ENCODE assay signal across 8 cellular contexts in the genomic region with DNA sequence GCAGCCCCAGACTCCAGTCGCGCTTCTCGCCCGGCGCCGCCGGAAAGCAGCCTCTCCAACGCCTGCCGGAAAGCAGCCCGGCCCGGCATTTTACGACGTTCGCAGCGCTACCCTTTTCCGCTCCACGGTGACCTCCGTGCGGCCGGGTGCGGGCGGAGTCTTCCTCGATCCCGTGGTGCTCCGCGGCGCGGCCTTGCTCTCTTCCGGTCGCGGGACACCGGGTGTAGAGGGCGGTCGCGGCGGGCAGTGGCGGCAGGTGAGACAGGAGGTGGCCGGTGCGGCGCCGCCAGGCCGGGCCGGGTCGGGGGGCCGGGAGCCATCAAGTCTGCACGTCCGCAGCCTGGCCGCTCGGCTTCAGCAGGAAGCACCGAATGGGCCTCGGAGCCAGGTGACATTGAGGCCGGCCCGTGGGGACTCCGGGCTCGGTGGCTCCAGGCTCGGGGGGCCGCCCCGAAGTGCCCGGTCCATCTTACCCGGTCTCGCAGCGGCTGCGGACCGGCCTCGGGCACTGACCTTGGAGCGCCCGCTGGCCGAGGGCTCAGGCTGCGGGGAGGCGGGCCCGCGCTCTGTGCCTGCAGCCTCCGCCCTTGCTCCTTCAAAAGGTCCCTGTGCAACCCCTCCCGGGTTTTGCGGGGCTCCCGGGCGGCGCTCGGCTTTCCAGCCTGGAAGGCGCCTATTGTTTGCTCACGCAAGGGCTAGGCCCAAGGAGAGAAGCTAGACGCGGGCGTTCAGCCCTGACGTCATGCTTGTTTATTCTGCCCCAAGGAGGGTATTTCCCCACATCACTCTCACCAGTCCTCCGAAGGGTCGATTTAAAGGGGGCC. TPM values are rescaled to one million over a fixed set of nuclear protein-coding genes. Genes with fewer than 3 reads are reported as not detected.
DNase-seq lines count a peak whose midpoint lies in the region; ATAC-seq and TF ChIP-seq lines count a peak whose summit lies in the region.

A gene (plus strand): TSS at position 199 of the 824 bp plus-strand sequence. CDS start 1,511 bp downstream, outside the sequence.
A gene (minus strand): TSS at position 48 of the 824 bp plus-strand sequence. CDS start 249 bp downstream, outside the sequence.

- H3K36me3 Mint-ChIP-seq in CD4-positive, alpha-beta T cell (ENCODE audit: low read depth), result peaks cover 86% of the 10 kb centered on the region
- peaks cover 43% of the 10 kb centered on the region for H3K36me3 Mint-ChIP-seq in activated CD4-positive, alpha-beta memory T cell treated with anti-CD3 and anti-CD28 coated beads for 36 hours

- intact Hi-C loops in CD4-positive, alpha-beta T cell (cut with DNase I, micrococcal nuclease), result loop anchor here in 1 of 2 experiments (5.0 to 10.0 kb wide), 4 partner anchors 112 to 1615 kb away; a partner anchor contains a TSS
- intact Hi-C loops in activated CD4-positive, alpha-beta memory T cell treated with anti-CD3 and anti-CD28 coated beads for 36 hours (cut with micrococcal nuclease), result no loop called here
- intact Hi-C loops in dorsolateral prefrontal cortex (cut with DNase I) (loop anchor here in 1 of 2 donors (10.0 kb wide), 1 partner anchor 145 kb away; no protein-coding TSS in a partner anchor), right lobe of liver (cut with DNase I) (no loop called here)

- H3K4me3 ChIP-seq in dorsolateral prefrontal cortex (peak within 1 kb of the TSS; percentile 56 to 100 (median 97)), right lobe of liver (peak within 1 kb of the TSS; percentile 96 to 100 (median 98))

- peak within 1 kb of the TSS; percentile 97 for H3K4me3 Mint-ChIP-seq in CD4-positive, alpha-beta T cell
- peak within 1 kb of the TSS; percentile 86 for H3K4me3 Mint-ChIP-seq in activated CD4-positive, alpha-beta memory T cell treated with anti-CD3 and anti-CD28 coated beads for 36 hours

- peak within 1 kb of the TSS; percentile 99 for H3K27ac Mint-ChIP-seq in CD4-positive, alpha-beta T cell
- H3K27ac Mint-ChIP-seq in activated CD4-positive, alpha-beta memory T cell treated with anti-CD3 and anti-CD28 coated beads for 36 hours, result peak within 1 kb of the TSS; percentile 85

- H3K27me3 Mint-ChIP-seq in CD4-positive, alpha-beta T cell, result no peaks in the 10 kb centered on the region
- H3K27me3 Mint-ChIP-seq in activated CD4-positive, alpha-beta memory T cell treated with anti-CD3 and anti-CD28 coated beads for 36 hours, result no peaks in the 10 kb centered on the region

- H3K27ac ChIP-seq in CD4-positive, alpha-beta T cell (ENCODE audit: low read depth, low read length), result peak within 1 kb of the TSS; percentile 95
- peak within 1 kb of the TSS; percentile 29 to 95 (median 88) for H3K27ac ChIP-seq in dorsolateral prefrontal cortex
- peak within 1 kb of the TSS; percentile 79 to 95 (median 93) for H3K27ac ChIP-seq in right lobe of liver

- DNase-seq in CD4-positive, alpha-beta T cell, result peak; percentile 85 to 92 (median 90)
- DNase-seq in NCI-H82 (lab: John Stamatoyannopoulos, UW) (peak; percentile 92), dorsolateral prefrontal cortex (peak; percentile 87 to 96 (median 92)), right lobe of liver (peak; percentile 97 to 98 (median 97))
- peak; percentile 96 for DNase-seq in activated CD4-positive, alpha-beta memory T cell treated with anti-CD3 and anti-CD28 coated beads for 36 hours
- peak; percentile 94 for DNase-seq in stimulated activated CD4-positive, alpha-beta T cell treated with anti-CD3 and anti-CD28 coated beads, Interleukin-4, amount 100 ng/mL, for 24 hours

- H3K4me1 Mint-ChIP-seq in CD4-positive, alpha-beta T cell (ENCODE audit: low read depth), result peaks cover 78% of the 10 kb centered on the region
- peaks cover 57% of the 10 kb centered on the region for H3K4me1 Mint-ChIP-seq in activated CD4-positive, alpha-beta memory T cell treated with anti-CD3 and anti-CD28 coated beads for 36 hours (ENCODE audit: low read depth)

- POLR2A ChIA-PET in CD4-positive, alpha-beta T cell (lab: Charles Lee), result interaction anchor here (1.0 kb wide), 1 partner anchor 136 kb away, joined by 5 read pairs; no protein-coding TSS in a partner anchor
- POLR2A ChIA-PET in activated CD4-positive, alpha-beta memory T cell treated with anti-CD3 and anti-CD28 coated beads for 36 hours (lab: Charles Lee), result interaction anchor here (0.6 kb wide), 1 partner anchor 11 kb away, joined by 3 read pairs; no protein-coding TSS in a partner anchor

- CTCF ChIA-PET in CD4-positive, alpha-beta T cell (lab: Charles Lee), result interaction anchor here (2.3 kb wide), 1 partner anchor 21 kb away, joined by 13 read pairs; no protein-coding TSS in a partner anchor
- CTCF ChIA-PET in activated CD4-positive, alpha-beta memory T cell treated with anti-CD3 and anti-CD28 coated beads for 36 hours (lab: Charles Lee), result interaction anchor here (1.7 kb wide), 1 partner anchor 22 kb away, joined by 11 read pairs; no protein-coding TSS in a partner anchor

- H3K9me3 ChIP-seq in CD4-positive, alpha-beta T cell (ENCODE audit: control insufficient read depth, low read length), result no peaks in the 10 kb centered on the region
- H3K9me3 ChIP-seq in right lobe of liver, result no peaks in the 10 kb centered on the region

- peak; percentile 94 for TF ChIP-seq POLR2A in right lobe of liver (IDR thresholded peaks at IDR 0.05)

- peaks cover 0 to 35% (median 8%) of the 10 kb centered on the region in 4 donors for H3K36me3 ChIP-seq in right lobe of liver

- H3K9me3 Mint-ChIP-seq in CD4-positive, alpha-beta T cell, result no peaks in the 10 kb centered on the region
- H3K9me3 Mint-ChIP-seq in activated CD4-positive, alpha-beta memory T cell treated with anti-CD3 and anti-CD28 coated beads for 36 hours, result no peaks in the 10 kb centered on the region

- H3K4me1 ChIP-seq in right lobe of liver, result peaks cover 0 to 22% (median 11%) of the 10 kb centered on the region in 4 donors

- ATAC-seq in CD4-positive, alpha-beta T cell (ENCODE audit: poor library complexity), result peak; percentile 79
- peak; percentile 82 for ATAC-seq in GM19452 (IDR thresholded peaks at IDR 0.05; ENCODE audit: unreplicated experiment)
- peak; percentile 58 for ATAC-seq in HG03575 (IDR thresholded peaks at IDR 0.05; ENCODE audit: extremely low read depth, insufficient number of reproducible peaks, low FRiP score, unreplicated experiment)
- ATAC-seq in right lobe of liver, result peak; percentile 96 to 98 (median 98)

- no peak for TF ChIP-seq CTCF in CD4-positive, alpha-beta T cell (IDR thresholded peaks at IDR 0.05)
- TF ChIP-seq CTCF in dorsolateral prefrontal cortex (IDR thresholded peaks at IDR 0.05 in 54 of 56, conservative IDR thresholded peaks at IDR 0.05 in 2 of 56; ENCODE audit: low read depth in 1 of 56, partially characterized antibody in 56 of 56) (peak in 43 of 56 donors; percentile 8 to 62 (median 35)), right lobe of liver (IDR thresholded peaks at IDR 0.05) (no peak)

- H3K27me3 ChIP-seq in CD4-positive, alpha-beta T cell (ENCODE audit: control insufficient read depth, insufficient read depth, low read length), result no peaks in the 10 kb centered on the region
- H3K27me3 ChIP-seq in dorsolateral prefrontal cortex (no peaks in the 10 kb centered on the region), right lobe of liver (no peaks in the 10 kb centered on the region)

- 0% methylated on average over 1 of the region's 87 CpGs for WGBS in right lobe of liver (ENCODE audit: insufficient coverage, low coverage, low lambda C conversion rate, missing lambda C conversion rate)

RNA-seq across cellular contexts. Expression of the first gene that starts in this region (rescaled TPM):
- 100 to 1,000 TPM; 749 to 750 TPM for total RNA-seq in CD4-positive, alpha-beta T cell
- total RNA-seq in activated CD4-positive, alpha-beta memory T cell treated with anti-CD3 and anti-CD28 coated beads for 36 hours, result 100 to 1,000 TPM; 493 to 511 TPM
- total RNA-seq in dorsolateral prefrontal cortex (100 to 1,000 TPM; 458 to 914 (median 706) TPM), right lobe of liver (100 to 1,000 TPM; 247 to 417 (median 303) TPM)

RNA-seq across cellular contexts. Expression of the second gene that starts in this region (rescaled TPM):
- total RNA-seq in CD4-positive, alpha-beta T cell, result 10 to 100 TPM; 38.9 to 41.7 TPM
- total RNA-seq in activated CD4-positive, alpha-beta memory T cell treated with anti-CD3 and anti-CD28 coated beads for 36 hours, result 10 to 100 TPM; 27.5 to 27.9 TPM
- total RNA-seq in dorsolateral prefrontal cortex, result 10 to 100 TPM; 14.6 to 36.5 (median 23.8) TPM
- 10 to 100 TPM in 5 of 6 experiments, 1 to 10 TPM in 1; 9.2 to 22.4 (median 12.1) TPM for total RNA-seq in right lobe of liver

Comparison
In these comparisons a context has a peak if more than half of its experiments do, and no peak if none do; other contexts are left out.
1. Peak in every context shown above with its lines: DNase-seq, ATAC-seq, H3K4me3 ChIP-seq and H3K27ac ChIP-seq.
2. CTCF ChIP-seq: peak in dorsolateral prefrontal cortex (43 of 56); none in CD4-positive, alpha-beta T cell (single experiment) and right lobe of liver (0 of 4).